Comparison of ENCODE assay signal across 23 cellular contexts in genomic region chr3:52349611-52350395, GRCh38. TPM values are rescaled to one million over a fixed set of nuclear protein-coding genes. Genes with fewer than 3 reads are reported as not detected.
DNase-seq lines count a peak whose midpoint lies in the region; ATAC-seq and TF ChIP-seq lines count a peak whose summit lies in the region.
"Had no signal": no experiment of that assay in that cellular context is flagged by ENCODE, and none has a peak within 500 bp of the region (broad histone marks: within the 10 kb centered on the region; RNA-seq: fewer than 3 reads in every experiment).

No MANE protein-coding gene starts in this region.

- no peaks in the 10 kb centered on the region for H3K9me2 ChIP-seq in HCT116 (ENCODE audit: insufficient read depth)

- H3K79me2 ChIP-seq in HCT116 (ENCODE audit: insufficient read depth, low read length): no peaks in the 10 kb centered on the region

- no peaks in the 10 kb centered on the region for H3K9me3 ChIP-seq in BLaER1 treated with 17β-estradiol and CSF1 and Interleukin-3, amounts not matched to agents 10 nM and 100 nM (replicated peaks in 1 of 11)
- no peaks in the 10 kb centered on the region for H3K9me3 ChIP-seq in HCT116 (ENCODE audit: control insufficient read depth in 1 of 2, insufficient read depth in 1 of 2, low read depth in 1 of 2, low read length in 2 of 2)
- no peaks in the 10 kb centered on the region for H3K9me3 ChIP-seq in endodermal cell (ENCODE audit: control insufficient read depth, low read length)

- H3K4me1 ChIP-seq in BLaER1 treated with 17β-estradiol and CSF1 and Interleukin-3, amounts not matched to agents 10 nM and 100 nM: peaks cover 0 to 34% (median 26%) of the 10 kb centered on the region in 10 experiments; a peak in 16 of 20 replicates
- H3K4me1 ChIP-seq in HCT116 (ENCODE audit: control insufficient read depth in 1 of 2, insufficient read depth in 2 of 2, low read length in 2 of 2) (peaks cover 0 to 5% of the 10 kb centered on the region in 2 experiments; a peak in 1 of 4 replicates), endodermal cell (ENCODE audit: control insufficient read depth, insufficient read depth, low read length) (no peaks in the 10 kb centered on the region)

- TF ChIP-seq RAD21 in HCT116 (IDR thresholded peaks at IDR 0.05; ENCODE audit: low read depth): no peak

- H3K4me3 Mint-ChIP-seq in endodermal cell: no peak overlapping the region
- H3K4me3 Mint-ChIP-seq: CD8-positive, alpha-beta T cell; H9 had no signal

- intact Hi-C loops in HCT116 (cut with micrococcal nuclease): no loop called here
- intact Hi-C loops in posterior vena cava (cut with DNase I): loop anchor here in 1 of 2 donors (5.0 kb wide), 1 partner anchor 128 kb away; no protein-coding TSS in a partner anchor

- peak overlapping the region in 8 of 11 experiments; percentile 21 to 69 (median 56); a peak in 15 of 22 replicates for H3K4me2 ChIP-seq in BLaER1 treated with 17β-estradiol and CSF1 and Interleukin-3, amounts not matched to agents 10 nM and 100 nM
- no peak overlapping the region for H3K4me2 ChIP-seq in HCT116 (ENCODE audit: low read length)

- H3K27me3 Mint-ChIP-seq in endodermal cell (ENCODE audit: insufficient read depth): no peaks in the 10 kb centered on the region

- H2AFZ ChIP-seq in HCT116 (ENCODE audit: low read depth, low read length, poor library complexity, severe bottlenecking): no peak overlapping the region
- H2AFZ ChIP-seq: GM23248 had no signal

- peak overlapping the region in 5 of 11 experiments; percentile 29 to 67 (median 56); a peak in 8 of 22 replicates for H3K27ac ChIP-seq in BLaER1 treated with 17β-estradiol and CSF1 and Interleukin-3, amounts not matched to agents 10 nM and 100 nM
- H3K27ac ChIP-seq in HCT116 (ENCODE audit: low read depth, low read length) (no peak overlapping the region), endodermal cell (ENCODE audit: low read depth, low read length) (peak overlapping the region; percentile 6)
- H3K27ac ChIP-seq: GM23248, HL-60, SK-N-MC had no signal

- H3K4me1 Mint-ChIP-seq in endodermal cell: no peaks in the 10 kb centered on the region
- H3K4me1 Mint-ChIP-seq: H9 had no signal

- BruUV-seq in HCT116 (replicated peaks; lab: Mats Ljungman, UMichigan): no TSS peak

- H3K27ac Mint-ChIP-seq in endodermal cell: no peak overlapping the region
- H3K27ac Mint-ChIP-seq: CD8-positive, alpha-beta T cell had no signal

- H3K36me3 ChIP-seq in BLaER1 treated with 17β-estradiol and CSF1 and Interleukin-3, amounts not matched to agents 10 nM and 100 nM: peaks cover 16 to 97% (median 61%) of the 10 kb centered on the region in 11 experiments; a peak in 20 of 22 replicates
- H3K36me3 ChIP-seq in HCT116 (ENCODE audit: control insufficient read depth in 1 of 2, insufficient read depth in 2 of 2, low read length in 2 of 2): no peaks in the 10 kb centered on the region
- no peaks in the 10 kb centered on the region for H3K36me3 ChIP-seq in endodermal cell (ENCODE audit: control insufficient read depth, insufficient read depth, low read length)

- no peak overlapping the region for H3K4me3 ChIP-seq in BLaER1 treated with 17β-estradiol and CSF1 and Interleukin-3, amounts not matched to agents 10 nM and 100 nM
- H3K4me3 ChIP-seq in HCT116 (replicated peaks in 1 of 2; ENCODE audit: low read depth in 1 of 2, low read length in 2 of 2): no peak overlapping the region
- H3K4me3 ChIP-seq in endodermal cell (ENCODE audit: low read length): no peak overlapping the region
- H3K4me3 ChIP-seq: GM23248, SK-N-MC had no signal

- H4K20me1 ChIP-seq in BLaER1 treated with 17β-estradiol and CSF1 and Interleukin-3, amounts not matched to agents 10 nM and 100 nM: peaks cover 0 to 5% (median 0%) of the 10 kb centered on the region in 11 experiments; a peak in 1 of 22 replicates
- no peaks in the 10 kb centered on the region for H4K20me1 ChIP-seq in HCT116 (ENCODE audit: insufficient read depth)

- ATAC-seq in HCT116 (no peak), HG02759 (IDR thresholded peaks at IDR 0.05; ENCODE audit: unreplicated experiment) (no peak), HG03159 (IDR thresholded peaks at IDR 0.05; ENCODE audit: unreplicated experiment) (no peak)
- ATAC-seq: CD8-positive, alpha-beta T cell; HepG2; PC-3 had no signal

- CTCF ChIA-PET in HCT116 (lab: Charles Lee): no interaction called here

- no peaks in the 10 kb centered on the region for H3K9me3 Mint-ChIP-seq in endodermal cell
- H3K9me3 Mint-ChIP-seq: CD8-positive, alpha-beta T cell; H9 had no signal

- POLR2A ChIA-PET in HCT116 (lab: Charles Lee): no interaction called here

- H3K9ac ChIP-seq in BLaER1 treated with 17β-estradiol and CSF1 and Interleukin-3, amounts not matched to agents 10 nM and 100 nM: peak overlapping the region in 6 of 11 experiments; percentile 16 to 47 (median 33); a peak in 6 of 22 replicates
- H3K9ac ChIP-seq in HCT116 (ENCODE audit: low read length) (no peak overlapping the region), endodermal cell (ENCODE audit: extremely low read depth, low read length, poor library complexity, severe bottlenecking) (no peak overlapping the region)
- H3K9ac ChIP-seq: GM23248 had no signal

- RAD21 ChIA-PET in HCT116 (lab: Charles Lee; ENCODE audit: low non-redundant PET in 1 of 2, low total read pairs in 2 of 2, uncharacterized antibody in 2 of 2, unreplicated experiment in 2 of 2): no interaction called here

- DNase-seq in HCT116 (ENCODE audit: low read depth, low spot score) (no peak), endodermal cell (no peak), posterior vena cava (ENCODE audit: low spot score) (peak; percentile 80), NCI-H1105 (lab: John Stamatoyannopoulos, UW) (no peak), NCI-H2227 (lab: John Stamatoyannopoulos, UW; ENCODE audit: unreplicated experiment) (no peak)
- DNase-seq: CD8-positive, alpha-beta T cell; DND-41; GM23248; H9; KG1; NCI-H1092 treated with DMSO at 0.1 percent for 48 hours; NCI-H2081; NCI-H2171 treated with DMSO at 0.1 percent for 48 hours; NCI-H446; NCI-H526 treated with DMSO at 0.1 percent for 48 hours; PC-3; SHP77 treated with DMSO at 0.1 percent for 48 hours had no signal

- 89 to 91% methylated on average over 14 to 19 of the region's 19 CpGs for WGBS in endodermal cell (ENCODE audit: insufficient coverage in 1 of 2, insufficient read length in 1 of 2), 2 experiments

- no peak for TF ChIP-seq POLR2A in HCT116 (IDR thresholded peaks at IDR 0.05; ENCODE audit: borderline replicate concordance, extremely low read depth, insufficient read depth, insufficient read length)

- no peaks in the 10 kb centered on the region for H3K27me3 ChIP-seq in BLaER1 treated with 17β-estradiol and CSF1 and Interleukin-3, amounts not matched to agents 10 nM and 100 nM
- H3K27me3 ChIP-seq in HCT116 (ENCODE audit: insufficient read depth, low read length) (no peaks in the 10 kb centered on the region), endodermal cell (ENCODE audit: control insufficient read depth, insufficient read depth, low read length, poor library complexity, severe bottlenecking) (peaks cover 5% of the 10 kb centered on the region)

- no peaks in the 10 kb centered on the region for H3K36me3 Mint-ChIP-seq in endodermal cell (ENCODE audit: low read depth)

- TF ChIP-seq CTCF in HCT116 (IDR thresholded peaks at IDR 0.05 in 2 of 3, conservative IDR thresholded peaks at IDR 0.05 in 1 of 3; ENCODE audit: borderline replicate concordance in 1 of 3, insufficient read depth in 1 of 3, low read depth in 2 of 3, low read length in 2 of 3) (no peak), endodermal cell (conservative IDR thresholded peaks at IDR 0.05) (no peak)

TF ChIP-seq in HCT116, 20 proteins besides CTCF, POLR2A, EP300 and RAD21:
- TF ChIP-seq ZFX (IDR thresholded peaks at IDR 0.05) (0 out of 2 replicates have a peak, but pooled peaks have one; percentile 14), CBX3 (IDR thresholded peaks at IDR 0.05; ENCODE audit: low read depth) (no peak)
TF ChIP-seq in HCT116: peak in this region for 1.

RNA-seq across cellular contexts. Expression of gene DNAH1, which starts 33.7 kb away (rescaled TPM):
- total RNA-seq in HCT116 (2021; ENCODE audit: unreplicated experiment) (5.5 TPM), endodermal cell (1 to 10 TPM; 4.9 to 5.5 TPM), posterior vena cava (1 to 10 TPM; 7.2 to 9.4 TPM)
- 6.1 and 7.7 TPM in 2 replicates for polyA plus RNA-seq in HCT116 (2012)
- polyA plus RNA-seq in endodermal cell (2013, experiment 1 of 2): 2.8 TPM
- polyA plus RNA-seq in endodermal cell (2013, experiment 2 of 2): 3.1 TPM

Comparison
In these comparisons a context has a peak if more than half of its experiments do, and no peak if none do; other contexts are left out.
1. H3K9ac ChIP-seq: peak in BLaER1 treated with 17β-estradiol and CSF1 and Interleukin-3, amounts not matched to agents 10 nM and 100 nM (6 of 11); none in HCT116 (single experiment) and endodermal cell (single experiment).